In genomic region chr9:79471577-79472543, GRCh38 we compare ENCODE assay signal across 8 cellular contexts.
A peak's percentile ranks its signal among the peaks of the same experiment; 100 is the strongest.
DNase-seq lines count a peak whose midpoint lies in the region; ATAC-seq and TF ChIP-seq lines count a peak whose summit lies in the region.

No MANE protein-coding gene starts in this region.

- CTCF ChIA-PET in activated CD4-positive, alpha-beta T cell treated with anti-CD3 and anti-CD28 coated beads, Interleukin-2, amount 10 ng/mL, durations not matched to agents 7 days and 5 days (lab: Charles Lee), result no interaction called here

- POLR2A ChIA-PET in activated CD4-positive, alpha-beta T cell treated with anti-CD3 and anti-CD28 coated beads, Interleukin-2, amount 10 ng/mL, durations not matched to agents 7 days and 5 days (lab: Charles Lee), result no interaction called here

- peak; percentile 62 for TF ChIP-seq CTCF in BE2C (IDR thresholded peaks at IDR 0.05; ENCODE audit: low read depth, low read length)
- TF ChIP-seq CTCF in cardiac muscle cell (IDR thresholded peaks at IDR 0.05; ENCODE audit: low read depth, low read length), result peak; percentile 45

- no peaks in the 10 kb centered on the region for H3K9me3 Mint-ChIP-seq in activated CD4-positive, alpha-beta T cell treated with anti-CD3 and anti-CD28 coated beads, Interleukin-2, amount 10 ng/mL, durations not matched to agents 7 days and 5 days

- no peaks in the 10 kb centered on the region for H3K27me3 Mint-ChIP-seq in activated CD4-positive, alpha-beta T cell treated with anti-CD3 and anti-CD28 coated beads, Interleukin-2, amount 10 ng/mL, durations not matched to agents 7 days and 5 days

- H3K4me3 ChIP-seq in BE2C (ENCODE audit: low read depth, low read length) (no peak overlapping the region), cardiac muscle cell (no peak overlapping the region)

- ATAC-seq in GM21529 (IDR thresholded peaks at IDR 0.05; ENCODE audit: unreplicated experiment), result no peak

- peaks cover 32% of the 10 kb centered on the region for H3K4me1 Mint-ChIP-seq in activated CD4-positive, alpha-beta T cell treated with anti-CD3 and anti-CD28 coated beads, Interleukin-2, amount 10 ng/mL, durations not matched to agents 7 days and 5 days

- H3K36me3 ChIP-seq in BE2C, result no peaks in the 10 kb centered on the region; the same call in 1 of the 2 replicates
- H3K36me3 ChIP-seq in cardiac muscle cell, result no peaks in the 10 kb centered on the region

- no peaks in the 10 kb centered on the region for H3K9me3 ChIP-seq in BE2C
- H3K9me3 ChIP-seq in cardiac muscle cell (ENCODE audit: low read depth), result no peaks in the 10 kb centered on the region

- no peak overlapping the region for H3K4me3 Mint-ChIP-seq in activated CD4-positive, alpha-beta T cell treated with anti-CD3 and anti-CD28 coated beads, Interleukin-2, amount 10 ng/mL, durations not matched to agents 7 days and 5 days

- peak; percentile 60 for DNase-seq in BE2C
- peak; percentile 30 for DNase-seq in H4 (ENCODE audit: low spot score)
- peak; percentile 8 for DNase-seq in activated CD4-positive, alpha-beta T cell treated with anti-CD3 and anti-CD28 coated beads, Interleukin-2, amount 10 ng/mL, durations not matched to agents 7 days and 5 days
- peak; percentile 42 to 65 for DNase-seq in cardiac muscle cell (ENCODE audit: low read depth in 1 of 2, low spot score in 1 of 2)
- DNase-seq in smooth muscle cell of the brain vasculature (ENCODE audit: low read depth, low spot score), result peak; percentile 64
- DNase-seq in UCSD-AML1 (lab: John Stamatoyannopoulos, UW; ENCODE audit: unreplicated experiment), result no peak
- DNase-seq in DMS79 treated with DMSO at 0.1 percent for 48 hours (lab: John Stamatoyannopoulos, UW), result no peak

- no peak overlapping the region for H3K27ac Mint-ChIP-seq in activated CD4-positive, alpha-beta T cell treated with anti-CD3 and anti-CD28 coated beads, Interleukin-2, amount 10 ng/mL, durations not matched to agents 7 days and 5 days

- no peak overlapping the region for H3K27ac ChIP-seq in cardiac muscle cell

- no peaks in the 10 kb centered on the region for H3K36me3 Mint-ChIP-seq in activated CD4-positive, alpha-beta T cell treated with anti-CD3 and anti-CD28 coated beads, Interleukin-2, amount 10 ng/mL, durations not matched to agents 7 days and 5 days (ENCODE audit: low read depth)

- H3K4me1 ChIP-seq in BE2C, result peaks cover 6% of the 10 kb centered on the region
- no peaks in the 10 kb centered on the region for H3K4me1 ChIP-seq in cardiac muscle cell (ENCODE audit: low read depth)

- H3K27me3 ChIP-seq in BE2C (no peaks in the 10 kb centered on the region), cardiac muscle cell (peaks cover 4% of the 10 kb centered on the region)

Comparison
In these comparisons a context has a peak if more than half of its experiments do, and no peak if none do; other contexts are left out.
1. DNase-seq: peak in BE2C (single experiment), H4 (single experiment), activated CD4-positive, alpha-beta T cell treated with anti-CD3 and anti-CD28 coated beads, Interleukin-2, amount 10 ng/mL, durations not matched to agents 7 days and 5 days (single experiment), cardiac muscle cell (2 of 2) and smooth muscle cell of the brain vasculature (single experiment); none in UCSD-AML1 (single experiment) and DMS79 treated with DMSO at 0.1 percent for 48 hours (single experiment).